1 cellular context compared by ENCODE assay signal in genomic region chr3:156095652-156096051, GRCh38. TPM values are rescaled to one million over a fixed set of nuclear protein-coding genes. Genes with fewer than 3 reads are reported as not detected.
"Had no signal": no experiment of that assay in that cellular context is flagged by ENCODE, and none has a peak within 500 bp of the region (broad histone marks: within the 10 kb centered on the region; RNA-seq: fewer than 3 reads in every experiment).

No MANE protein-coding gene starts in this region.

RNA-seq across cellular contexts. Expression of gene KCNAB1, which starts 24.7 kb away (rescaled TPM):
- total RNA-seq: GM12878 had no signal
